ENCODE assay signal across 21 cellular contexts in the genomic region with DNA sequence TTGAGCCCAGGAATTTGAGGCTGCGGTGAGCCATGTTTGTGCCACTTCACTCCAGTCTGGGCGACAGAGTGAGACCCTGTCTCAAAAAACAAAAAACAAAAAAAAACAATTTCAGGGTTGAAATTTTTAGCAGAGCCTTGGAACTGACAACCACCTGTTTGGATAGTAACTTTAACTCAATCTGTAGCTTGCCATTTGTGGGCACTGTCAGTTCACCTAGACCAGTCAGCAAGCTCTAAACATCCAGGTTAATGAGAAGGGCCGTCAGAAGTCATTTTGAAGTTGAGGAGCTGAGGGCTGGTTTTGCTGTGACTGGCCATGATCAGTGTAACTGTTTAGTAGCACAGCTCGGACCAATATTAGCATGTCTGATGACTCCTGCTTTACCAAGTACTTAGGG. TPM values are rescaled to one million over a fixed set of nuclear protein-coding genes. Genes with fewer than 3 reads are reported as not detected.
DNase-seq lines count a peak whose midpoint lies in the region; ATAC-seq, FAIRE-seq and TF ChIP-seq lines count a peak whose summit lies in the region.
"Had no signal": no experiment of that assay in that cellular context is flagged by ENCODE, and none has a peak within 500 bp of the region (broad histone marks: within the 10 kb centered on the region; RNA-seq: fewer than 3 reads in every experiment).

No MANE protein-coding gene starts in this region.

- TF ChIP-seq EP300 in HepG2 (IDR thresholded peaks at IDR 0.05; ENCODE audit: low read depth in 2 of 2, low read length in 2 of 2) (no peak), HepG2 (CRISPR knock-in tag; IDR thresholded peaks at IDR 0.05; ENCODE audit: borderline replicate concordance) (no peak)

- 92% methylated on average over 4 of the region's 4 CpGs for WGBS in HepG2 (ENCODE audit: low lambda C conversion rate)
- WGBS in right lobe of liver (ENCODE audit: insufficient coverage, low coverage, low lambda C conversion rate, missing lambda C conversion rate): 87% methylated on average over 4 of the region's 4 CpGs

- H4K20me1 ChIP-seq in HepG2 (ENCODE audit: insufficient read depth, low read length): peaks cover 21% of the 10 kb centered on the region

- in situ Hi-C loops in HepG2 (cut with HindIII; ENCODE audit: extremely low pct_ligation_motif_present, low pct_unique_long_range_greater_than_20kb): no loop called here

- peak overlapping the region; percentile 22; the same call in 1 of the 2 replicates for H3K4me2 ChIP-seq in HepG2 (ENCODE audit: low read depth, low read length)
- H3K4me2 ChIP-seq: PC-9 had no signal

- H2AFZ ChIP-seq in HepG2 (ENCODE audit: low read length): no peak overlapping the region
- H2AFZ ChIP-seq: PC-9 had no signal

- POLR2A ChIA-PET in HepG2 (lab: Yijun Ruan, JAX): no interaction called here

- H3K36me3 Mint-ChIP-seq in glutamatergic neuron (ENCODE audit: unreplicated experiment): no peaks in the 10 kb centered on the region

- no peak for FAIRE-seq in HepG2 (lab: Jason Lieb, UNC)
- FAIRE-seq: frontal cortex, pancreas, TTC549 had no signal

- peaks cover 28% of the 10 kb centered on the region for H3K4me1 Mint-ChIP-seq in glutamatergic neuron (ENCODE audit: low read depth, unreplicated experiment)

- no TSS peak for BruUV-seq in HepG2 (replicated peaks; lab: Mats Ljungman, UMichigan)

- H3K9me3 ChIP-seq in HepG2 (ENCODE audit: low read length): no peaks in the 10 kb centered on the region
- H3K9me3 ChIP-seq in right lobe of liver: no peaks in the 10 kb centered on the region
- H3K9me3 ChIP-seq in SK-N-MC (ENCODE audit: low read depth, low read length): no peaks in the 10 kb centered on the region
- H3K9me3 ChIP-seq: pancreas, suprapubic skin had no signal

- H3K27me3 ChIP-seq in HepG2 (ENCODE audit: control insufficient read depth in 1 of 2, insufficient read depth in 2 of 2, low read length in 2 of 2) (no peaks in the 10 kb centered on the region), right lobe of liver (no peaks in the 10 kb centered on the region)
- H3K27me3 ChIP-seq: pancreas, suprapubic skin had no signal

- H3K4me3 ChIP-seq in HepG2 (replicated peaks in 1 of 3; ENCODE audit: insufficient read depth in 1 of 3, low read depth in 2 of 3, low read length in 3 of 3) (no peak overlapping the region), right lobe of liver (no peak overlapping the region), SK-N-MC (no peak overlapping the region)
- H3K4me3 ChIP-seq: coronary artery, pancreas, PC-9, suprapubic skin had no signal

- H3K36me3 ChIP-seq in HepG2 (replicated peaks in 1 of 2; ENCODE audit: control insufficient read depth in 1 of 2, insufficient read depth in 2 of 2, low read length in 2 of 2): no peaks in the 10 kb centered on the region; a peak in 1 of 5 replicates
- H3K36me3 ChIP-seq in right lobe of liver: no peaks in the 10 kb centered on the region
- no peaks in the 10 kb centered on the region for H3K36me3 ChIP-seq in SK-N-MC (ENCODE audit: insufficient read depth, low read length)
- H3K36me3 ChIP-seq: pancreas, suprapubic skin had no signal

- peak overlapping the region; percentile 27 for H3K27ac ChIP-seq in HepG2 (ENCODE audit: extremely low read length, insufficient read depth, low read length)
- H3K27ac ChIP-seq in right lobe of liver: no peak overlapping the region
- H3K27ac ChIP-seq in SK-N-MC: 0 out of 2 replicates have a peak overlapping the region, but pooled peaks have one; percentile 17
- H3K27ac ChIP-seq: coronary artery, epithelial cell of prostate, pancreas, suprapubic skin had no signal

- TF ChIP-seq POLR2A in HepG2 (IDR thresholded peaks at IDR 0.05; ENCODE audit: insufficient read depth in 1 of 2, low read depth in 2 of 2, low read length in 2 of 2) (no peak), right lobe of liver (IDR thresholded peaks at IDR 0.05) (no peak)

- peaks cover 85% of the 10 kb centered on the region for H3K79me2 ChIP-seq in HepG2 (ENCODE audit: insufficient read depth, low read length)

- CTCF ChIA-PET in HepG2 (lab: Yijun Ruan, JAX; ENCODE audit: low intra/inter-chr PET ratio, low total read pairs): no interaction called here

- no peak for DNase-seq in HepG2 (ENCODE audit: low spot score)
- DNase-seq in right lobe of liver: no peak
- no peak for DNase-seq in SK-N-MC (ENCODE audit: low read depth, low spot score)
- no peak for DNase-seq in glutamatergic neuron
- no peak for DNase-seq in DMS79 (lab: John Stamatoyannopoulos, UW)
- DNase-seq: activated CD4-positive, alpha-beta memory T cell treated with anti-CD3 and anti-CD28 coated beads for 36 hours; activated effector memory CD4-positive, alpha-beta T cell treated with anti-CD3 and anti-CD28 coated beads, Interleukin-2, amount 50 U/mL, for 16 hours; AML-193; NCI-H1048; NCI-H2081 treated with DMSO at 0.1 percent for 48 hours; NCI-H526 treated with DMSO at 0.1 percent for 48 hours; pancreas; PC-9; stimulated activated CD4-positive, alpha-beta T cell treated with anti-CD3 and anti-CD28 coated beads, Interleukin-4, amount 100 ng/mL, for 24 hours had no signal

- intact Hi-C loops in HepG2 (cut with micrococcal nuclease; ENCODE audit: unreplicated experiment) (no loop called here), right lobe of liver (cut with DNase I) (no loop called here)

- TF ChIP-seq CTCF in HepG2 (CRISPR knock-in tag; IDR thresholded peaks at IDR 0.05) (no peak), right lobe of liver (IDR thresholded peaks at IDR 0.05) (no peak), glutamatergic neuron (IDR thresholded peaks at IDR 0.05; ENCODE audit: partially characterized antibody, unreplicated experiment) (no peak)

- no peak; the same call in 2 of the 3 replicates for ATAC-seq in HepG2
- ATAC-seq in right lobe of liver: no peak
- no peak for ATAC-seq in HG02610 (IDR thresholded peaks at IDR 0.05; ENCODE audit: unreplicated experiment)
- ATAC-seq in HG03175 (IDR thresholded peaks at IDR 0.05; ENCODE audit: unreplicated experiment): no peak

- peaks cover under 1% of the 10 kb centered on the region for H3K27me3 Mint-ChIP-seq in glutamatergic neuron (ENCODE audit: unreplicated experiment)
- H3K27me3 Mint-ChIP-seq: activated CD4-positive, alpha-beta memory T cell treated with anti-CD3 and anti-CD28 coated beads for 36 hours had no signal

- H3K9me3 Mint-ChIP-seq in glutamatergic neuron (ENCODE audit: unreplicated experiment): peaks cover 1% of the 10 kb centered on the region
- H3K9me3 Mint-ChIP-seq: activated CD4-positive, alpha-beta memory T cell treated with anti-CD3 and anti-CD28 coated beads for 36 hours had no signal

- peak overlapping the region; percentile 33 for H3K27ac Mint-ChIP-seq in glutamatergic neuron (ENCODE audit: unreplicated experiment)

- no peak overlapping the region for H3K4me3 Mint-ChIP-seq in glutamatergic neuron (ENCODE audit: unreplicated experiment)
- H3K4me3 Mint-ChIP-seq: activated CD4-positive, alpha-beta memory T cell treated with anti-CD3 and anti-CD28 coated beads for 36 hours had no signal

- no peak for TF ChIP-seq RAD21 in HepG2 (CRISPR knock-in tag; IDR thresholded peaks at IDR 0.05)

- H3K4me1 ChIP-seq in HepG2 (ENCODE audit: insufficient read depth, low read length): peaks cover 59% of the 10 kb centered on the region
- H3K4me1 ChIP-seq in right lobe of liver: peaks cover 0 to 26% (median 0%) of the 10 kb centered on the region in 4 donors

- no peak overlapping the region for H3K9ac ChIP-seq in HepG2 (ENCODE audit: insufficient read depth, low read depth, low read length)
- no peak overlapping the region for H3K9ac ChIP-seq in SK-N-MC (ENCODE audit: insufficient read length)

TF ChIP-seq in HepG2, 621 proteins besides CTCF, POLR2A, EP300 and RAD21 (continues in another document):
- no peak for TF ChIP-seq EED (CRISPR knock-in tag; IDR thresholded peaks at IDR 0.05)
- no peak for TF ChIP-seq ZNF235 (CRISPR knock-in tag; IDR thresholded peaks at IDR 0.05; ENCODE audit: borderline replicate concordance)
- no peak for TF ChIP-seq BRCA1 (CRISPR knock-in tag; IDR thresholded peaks at IDR 0.05)
- no peak for TF ChIP-seq RARG (CRISPR knock-in tag; IDR thresholded peaks at IDR 0.05; ENCODE audit: low read depth)
- no peak for TF ChIP-seq ZNF232 (CRISPR knock-in tag; IDR thresholded peaks at IDR 0.05; ENCODE audit: borderline replicate concordance)
- TF ChIP-seq MLLT10 (CRISPR knock-in tag; IDR thresholded peaks at IDR 0.05): no peak
- no peak for TF ChIP-seq CHD4 (IDR thresholded peaks at IDR 0.05; ENCODE audit: borderline replicate concordance, low read length)

RNA-seq across cellular contexts. Expression of a gene that starts 8.4 kb away (rescaled TPM):
- total RNA-seq in HepG2 (2016; rRNA removed; fragmentation: Illumina TruSeq; extraction: Trizol) (15.2 and 16.5 TPM in 2 replicates), right lobe of liver (10 to 100 TPM; 15.4 to 25.6 (median 18.4) TPM), glutamatergic neuron (ENCODE audit: unreplicated experiment) (48.4 TPM)
- 16.6 and 17.0 TPM in 2 replicates for total RNA-seq in HepG2 (2016; cell fraction: cytosol; rRNA removed; fragmentation: Illumina TruSeq; extraction: Trizol; ENCODE audit: low read depth)
- 12.6 and 17.1 TPM in 2 replicates for total RNA-seq in HepG2 (2016; cell fraction: insoluble cytoplasmic fraction; rRNA removed; fragmentation: Illumina TruSeq; extraction: Trizol)
- 18.2 and 18.5 TPM in 2 replicates for total RNA-seq in HepG2 (2016; cell fraction: membrane; rRNA removed; fragmentation: Illumina TruSeq; extraction: Trizol)
- 25.8 and 26.3 TPM in 2 replicates for total RNA-seq in HepG2 (2016; cell fraction: nucleus; rRNA removed; fragmentation: Illumina TruSeq; extraction: Trizol)
- polyA plus RNA-seq in HepG2 (2011; rRNA removed): 10.6 TPM in 2 replicates
- polyA plus RNA-seq in HepG2 (2011; cell fraction: cytosol; rRNA removed): 6.4 and 7.4 TPM in 2 replicates
- 33.8 and 34.4 TPM in 2 replicates for polyA plus RNA-seq in HepG2 (2011; cell fraction: nucleus; rRNA removed)
- polyA plus RNA-seq in HepG2 (2012): 9.8 and 12.7 TPM in 2 replicates
- polyA plus RNA-seq in HepG2 (2016; cell fraction: cytosol; fragmentation: Illumina TruSeq; extraction: Trizol; ENCODE audit: low read depth): 12.1 and 12.5 TPM in 2 replicates
- 9.5 and 11.9 TPM in 2 replicates for polyA plus RNA-seq in HepG2 (2016; cell fraction: insoluble cytoplasmic fraction; fragmentation: Illumina TruSeq; extraction: Trizol; ENCODE audit: low read depth)
- 10.0 and 10.8 TPM in 2 replicates for polyA plus RNA-seq in HepG2 (2016; cell fraction: membrane; fragmentation: Illumina TruSeq; extraction: Trizol; ENCODE audit: low read depth)
- 30.3 and 54.6 TPM in 2 replicates for polyA plus RNA-seq in HepG2 (2016; cell fraction: nucleus; fragmentation: Illumina TruSeq; extraction: Trizol; ENCODE audit: insufficient read depth, low read depth)
- 19.6 and 41.6 TPM in 2 replicates for polyA minus RNA-seq in HepG2 (2011; rRNA and poly(A)+ RNA removed; ENCODE audit: low replicate concordance)
- polyA minus RNA-seq in HepG2 (2011; cell fraction: cytosol; rRNA and poly(A)+ RNA removed): 6.8 and 7.4 TPM in 2 replicates
- 27.6 and 28.3 TPM in 2 replicates for polyA minus RNA-seq in HepG2 (2011; cell fraction: nucleus; rRNA and poly(A)+ RNA removed)

Comparison
In these comparisons a context has a peak if more than half of its experiments do, and no peak if none do; other contexts are left out.
1. H3K27ac ChIP-seq: peak in HepG2 (single experiment) and SK-N-MC (single experiment); none in right lobe of liver (0 of 3).